ENCODE assay signal across 10 cellular contexts in genomic region chr4:94457692-94458106, GRCh38. TPM values are rescaled to one million over a fixed set of nuclear protein-coding genes. Genes with fewer than 3 reads are reported as not detected.
A peak's percentile ranks its signal among the peaks of the same experiment; 100 is the strongest.
DNase-seq lines count a peak whose midpoint lies in the region; ATAC-seq and TF ChIP-seq lines count a peak whose summit lies in the region.
"Had no signal": no experiment of that assay in that cellular context is flagged by ENCODE, and none has a peak within 500 bp of the region (broad histone marks: within the 10 kb centered on the region; RNA-seq: fewer than 3 reads in every experiment).

No MANE protein-coding gene starts in this region.

- no peaks in the 10 kb centered on the region for H3K27me3 ChIP-seq in vagina

- H3K4me1 ChIP-seq in vagina: peaks cover 33% of the 10 kb centered on the region

- H3K9me3 ChIP-seq in vagina: no peaks in the 10 kb centered on the region

- H3K36me3 ChIP-seq in vagina: no peaks in the 10 kb centered on the region

- no peak overlapping the region for H3K4me3 ChIP-seq in vagina

- no peak for TF ChIP-seq POLR2A in vagina (IDR thresholded peaks at IDR 0.05)

- DNase-seq in D341Med (ENCODE audit: low spot score) (peak; percentile 42), RPMI8226 (peak; percentile 3), Right ventricle myocardium superior (no peak), renal cortical epithelial cell (ENCODE audit: low read depth) (peak; percentile 88), vagina (ENCODE audit: extremely low spot score in 2 of 2) (no peak)
- no peak for DNase-seq in activated naive CD4-positive, alpha-beta T cell (lab: John Stamatoyannopoulos, UW)
- DNase-seq: activated naive CD4-positive, alpha-beta T cell treated with anti-CD3 and anti-CD28 coated beads for 36 hours; stimulated activated CD4-positive, alpha-beta T cell treated with anti-CD3 and anti-CD28 coated beads, Interleukin-4, amount 100 ng/mL, for 4 hours had no signal

- no peak overlapping the region for H3K27ac ChIP-seq in vagina

- TF ChIP-seq CTCF in vagina (IDR thresholded peaks at IDR 0.05): no peak

- ATAC-seq in Right ventricle myocardium superior (ENCODE audit: poor library complexity) (peak; percentile 85), HG03095 (IDR thresholded peaks at IDR 0.05; ENCODE audit: unreplicated experiment) (no peak), esophagus mucosa (no peak)

- intact Hi-C loops in Right ventricle myocardium superior (cut with DNase I) (loop anchor here (10.0 kb wide), 2 partner anchors 67 to 107 kb away; no protein-coding TSS in a partner anchor), vagina (cut with DNase I) (loop anchor here (10.0 kb wide), 2 partner anchors 67 to 107 kb away; no protein-coding TSS in a partner anchor)

RNA-seq across cellular contexts. Expression of gene PDLIM5, which starts 6.0 kb away (rescaled TPM):
- total RNA-seq in Right ventricle myocardium superior (979 TPM), renal cortical epithelial cell (58.0 and 96.0 TPM in 2 replicates), vagina (137 TPM), esophagus mucosa (142 TPM)

Comparison
In these comparisons a context has a peak if more than half of its experiments do, and no peak if none do; other contexts are left out.
1. DNase-seq: peak in D341Med (single experiment), RPMI8226 (single experiment) and renal cortical epithelial cell (single experiment); none in Right ventricle myocardium superior (single experiment), vagina (0 of 2) and activated naive CD4-positive, alpha-beta T cell (0 of 4).